ENCODE assay signal across 21 cellular contexts in genomic region chr1:160064164-160064563, GRCh38. TPM values are rescaled to one million over a fixed set of nuclear protein-coding genes. Genes with fewer than 3 reads are reported as not detected.
DNase-seq lines count a peak whose midpoint lies in the region; FAIRE-seq and TF ChIP-seq lines count a peak whose summit lies in the region.
"Had no signal": no experiment of that assay in that cellular context is flagged by ENCODE, and none has a peak within 500 bp of the region (broad histone marks: within the 10 kb centered on the region; RNA-seq: fewer than 3 reads in every experiment).

No MANE protein-coding gene starts in this region.

- FAIRE-seq in GM12892 (lab: Jason Lieb, UNC) = no peak
- FAIRE-seq: D721Med, GM12891, GM18507 had no signal

- no peaks in the 10 kb centered on the region for H3K9me2 ChIP-seq in GM23248 (ENCODE audit: insufficient read depth)

- H3K9me3 ChIP-seq in GM23248 (ENCODE audit: low read depth) (no peaks in the 10 kb centered on the region), adipocyte (ENCODE audit: control insufficient read depth, low read length) (no peaks in the 10 kb centered on the region)
- H3K9me3 ChIP-seq: BLaER1 treated with 17β-estradiol and CSF1 and Interleukin-3, amounts not matched to agents 10 nM and 100 nM; MG63; SJSA1 had no signal

- H3K4me3 ChIP-seq in GM23248 (no peak overlapping the region), adipocyte (ENCODE audit: low read length) (no peak overlapping the region)
- H3K4me3 ChIP-seq: BLaER1 treated with 17β-estradiol and CSF1 and Interleukin-3, amounts not matched to agents 10 nM and 100 nM; MG63; SJSA1 had no signal

- no peak for TF ChIP-seq POLR2A in GM12892 (IDR thresholded peaks at IDR 0.05; ENCODE audit: low read depth, low read length)

- peaks cover 22% of the 10 kb centered on the region; the same call in 1 of the 2 replicates for H3K27me3 ChIP-seq in GM23248 (replicated peaks; ENCODE audit: insufficient read depth)
- H3K27me3 ChIP-seq in adipocyte (replicated peaks; ENCODE audit: control insufficient read depth, insufficient read depth, low read length) = peaks cover 29% of the 10 kb centered on the region

- DNase-seq in GM23248 = peak; percentile 20
- DNase-seq in adipocyte (ENCODE audit: low read depth) = peak; percentile 15
- DNase-seq in fibroblast of gingiva (ENCODE audit: low read depth) = peak; percentile 51
- DNase-seq in pons (ENCODE audit: low spot score) = peak; percentile 35
- DNase-seq in SIG-M5 treated with dmso at 0.1 percent for 504 hours (lab: John Stamatoyannopoulos, UW; ENCODE audit: unreplicated experiment) = no peak
- no peak for DNase-seq in GM12892 (ENCODE audit: insufficient read length)
- no peak for DNase-seq in NCI-H2196 treated with DMSO at 0.1 percent for 48 hours (lab: John Stamatoyannopoulos, UW; ENCODE audit: unreplicated experiment)
- DNase-seq: H7, HFFc6, Kasumi-1, MG63, NCI-H1105, NCI-H2081, NCI-H774 had no signal

- WGBS in GM23248 (ENCODE audit: low coverage in 1 of 2, low lambda C conversion rate in 2 of 2, missing lambda C conversion rate in 2 of 2), 2 experiments = 40 to 41% methylated on average over 3 of the region's 3 CpGs

- H3K36me3 ChIP-seq in GM23248 (ENCODE audit: low read depth) = no peaks in the 10 kb centered on the region
- H3K36me3 ChIP-seq in adipocyte (ENCODE audit: control insufficient read depth, insufficient read depth, low read length, severe bottlenecking) = no peaks in the 10 kb centered on the region
- H3K36me3 ChIP-seq: BLaER1 treated with 17β-estradiol and CSF1 and Interleukin-3, amounts not matched to agents 10 nM and 100 nM; MG63; SJSA1 had no signal

- H3K27ac ChIP-seq in GM23248 = no peak overlapping the region
- H3K27ac ChIP-seq: BLaER1 treated with 17β-estradiol and CSF1 and Interleukin-3, amounts not matched to agents 10 nM and 100 nM; SJSA1 had no signal

- H3K9ac ChIP-seq in GM23248 = no peak overlapping the region
- H3K9ac ChIP-seq in adipocyte (ENCODE audit: low read length) = no peak overlapping the region
- H3K9ac ChIP-seq: BLaER1 treated with 17β-estradiol and CSF1 and Interleukin-3, amounts not matched to agents 10 nM and 100 nM had no signal

- H2AFZ ChIP-seq in GM23248 = no peak overlapping the region

- H3K79me2 ChIP-seq in GM23248 (ENCODE audit: insufficient read depth) = no peaks in the 10 kb centered on the region

- H3K4me1 ChIP-seq in GM23248 (ENCODE audit: insufficient read depth) (no peaks in the 10 kb centered on the region), adipocyte (ENCODE audit: control insufficient read depth, insufficient read depth, low read length) (no peaks in the 10 kb centered on the region)
- H3K4me1 ChIP-seq: BLaER1 treated with 17β-estradiol and CSF1 and Interleukin-3, amounts not matched to agents 10 nM and 100 nM; SJSA1 had no signal

- no peaks in the 10 kb centered on the region for H3F3A ChIP-seq in GM23248 (ENCODE audit: insufficient read depth)

- in situ Hi-C loops in GM23248 (cut with MboI) = no loop called here

- no peak overlapping the region for H3K4me2 ChIP-seq in GM23248 (ENCODE audit: unreplicated experiment)
- H3K4me2 ChIP-seq: BLaER1 treated with 17β-estradiol and CSF1 and Interleukin-3, amounts not matched to agents 10 nM and 100 nM had no signal

- H4K20me1 ChIP-seq in GM23248 (ENCODE audit: insufficient read depth) = no peaks in the 10 kb centered on the region
- H4K20me1 ChIP-seq: BLaER1 treated with 17β-estradiol and CSF1 and Interleukin-3, amounts not matched to agents 10 nM and 100 nM had no signal

RNA-seq across cellular contexts. Expression of gene KCNJ10, which starts 5.8 kb away (rescaled TPM):
- total RNA-seq in GM23248 (2014; rRNA removed; shearing (Covaris generic)) = not detected in 2 replicates
- polyA plus RNA-seq in GM23248 (2016; fragmentation: Nextera tagmentation; extraction: Ambion mirVana) = not detected in 2 replicates
- polyA plus RNA-seq in GM12892 (2012; ENCODE audit: missing spikeins) = 0.15 TPM
- total RNA-seq: A673, H7, HFFc6, NCI-H460, SJSA1 had no signal

RNA-seq across cellular contexts. Expression of gene KCNJ9, which starts 17.2 kb away (rescaled TPM):
- total RNA-seq in GM23248 (2014; rRNA removed; shearing (Covaris generic)) = 0.13 TPM in 1 of 2 replicates, not detected in the other
- polyA plus RNA-seq in GM23248 (2016; fragmentation: Nextera tagmentation; extraction: Ambion mirVana) = not detected in 2 replicates
- not detected for polyA plus RNA-seq in GM12892 (2012; ENCODE audit: missing spikeins)
- total RNA-seq: A673, H7, HFFc6, NCI-H460, SJSA1 had no signal

RNA-seq across cellular contexts. Expression of gene PIGM, which starts 32.4 kb away (rescaled TPM):
- total RNA-seq in GM23248 (2014; rRNA removed; shearing (Covaris generic)) = 4.8 and 5.5 TPM in 2 replicates
- 5.4 and 5.7 TPM in 2 replicates for polyA plus RNA-seq in GM23248 (2016; fragmentation: Nextera tagmentation; extraction: Ambion mirVana)
- 2.4 TPM for polyA plus RNA-seq in GM12892 (2012; ENCODE audit: missing spikeins)

RNA-seq across cellular contexts. Expression of gene IGSF8, which starts 34.3 kb away (rescaled TPM):
- total RNA-seq in GM23248 (2014; rRNA removed; shearing (Covaris generic)) = 43.3 and 52.2 TPM in 2 replicates
- polyA plus RNA-seq in GM23248 (2016; fragmentation: Nextera tagmentation; extraction: Ambion mirVana) = 32.9 and 34.6 TPM in 2 replicates
- 4.2 TPM for polyA plus RNA-seq in GM12892 (2012; ENCODE audit: missing spikeins)

RNA-seq across cellular contexts. Expression of gene ATP1A2, which starts 51.4 kb away (rescaled TPM):
- 0.11 and 0.13 TPM in 2 replicates for total RNA-seq in GM23248 (2014; rRNA removed; shearing (Covaris generic))
- 0.14 and 0.30 TPM in 2 replicates for polyA plus RNA-seq in GM23248 (2016; fragmentation: Nextera tagmentation; extraction: Ambion mirVana)
- not detected for polyA plus RNA-seq in GM12892 (2012; ENCODE audit: missing spikeins)
- total RNA-seq: A673 had no signal

Comparison
In these comparisons a context has a peak if more than half of its experiments do, and no peak if none do; other contexts are left out.
1. DNase-seq: peak in GM23248 (single experiment), adipocyte (single experiment), fibroblast of gingiva (single experiment) and pons (single experiment); none in SIG-M5 treated with dmso at 0.1 percent for 504 hours (single experiment), GM12892 (single experiment) and NCI-H2196 treated with DMSO at 0.1 percent for 48 hours (single experiment).